ENCODE assay signal across 8 cellular contexts in the genomic region with DNA sequence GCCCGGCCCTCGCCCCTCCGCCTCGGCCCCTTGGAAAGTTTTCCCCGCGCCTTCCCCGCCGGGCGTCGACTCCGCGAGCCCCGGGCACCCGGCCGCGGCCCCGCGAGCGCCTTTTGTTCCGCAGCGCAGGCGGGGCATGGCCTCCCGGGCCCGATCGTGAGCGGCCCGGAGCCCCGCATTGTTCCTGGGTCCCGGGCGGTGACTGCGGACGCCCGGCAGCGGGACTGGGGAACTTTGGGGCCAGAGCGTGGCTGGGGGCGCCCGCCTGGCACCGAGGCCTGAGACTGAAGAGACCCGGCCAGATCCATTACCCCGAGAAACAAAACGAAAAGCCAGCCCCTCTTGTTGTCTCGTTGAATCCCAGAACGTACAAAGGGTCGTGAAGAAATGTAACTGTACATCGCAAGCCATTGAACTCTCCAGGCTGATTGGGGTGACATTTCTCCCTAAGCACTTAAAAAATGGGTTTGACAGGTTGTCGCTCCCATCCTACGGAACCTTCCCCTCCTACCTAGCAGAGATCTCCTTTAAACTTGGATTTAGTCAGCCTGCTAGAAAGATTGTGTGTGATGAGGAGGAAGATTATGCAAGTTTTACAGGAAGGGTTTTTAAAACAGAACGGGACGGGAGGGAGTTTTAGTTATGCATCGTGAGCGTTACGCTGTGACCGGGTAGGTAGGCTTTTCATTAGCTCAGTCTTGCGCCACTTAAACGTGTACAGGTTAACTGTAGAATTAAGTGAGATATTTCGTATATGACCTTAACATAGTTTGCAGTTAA. TPM values are rescaled to one million over a fixed set of nuclear protein-coding genes. Genes with fewer than 3 reads are reported as not detected.
DNase-seq lines count a peak whose midpoint lies in the region; ATAC-seq and TF ChIP-seq lines count a peak whose summit lies in the region.

No MANE protein-coding gene starts in this region.

- no peaks in the 10 kb centered on the region for H3K9me2 ChIP-seq in GM23248 (ENCODE audit: insufficient read depth)

- H3K27me3 ChIP-seq in GM23248 (replicated peaks; ENCODE audit: insufficient read depth) = no peaks in the 10 kb centered on the region
- H3K27me3 ChIP-seq in esophagus (ENCODE audit: control insufficient read depth in 1 of 2, insufficient read depth in 2 of 2, low read length in 2 of 2) = no peaks in the 10 kb centered on the region

- peak overlapping the region; percentile 97 for H3K9ac ChIP-seq in GM23248

- H3K4me1 ChIP-seq in GM23248 (ENCODE audit: insufficient read depth) = peaks cover 39% of the 10 kb centered on the region
- no peaks in the 10 kb centered on the region for H3K4me1 ChIP-seq in esophagus (ENCODE audit: control insufficient read depth in 2 of 2, insufficient read depth in 2 of 2, low read length in 1 of 2)

- H3K27ac Mint-ChIP-seq in WTC11 (no peak overlapping the region), nephron (peak overlapping the region; percentile 86 to 97 (median 95))

- H3K9me3 ChIP-seq in GM23248 (ENCODE audit: low read depth) = no peaks in the 10 kb centered on the region
- no peaks in the 10 kb centered on the region for H3K9me3 ChIP-seq in esophagus (ENCODE audit: control insufficient read depth in 2 of 2, insufficient read depth in 1 of 2, low read depth in 1 of 2, low read length in 1 of 2)

- peak overlapping the region; percentile 55 for H2AFZ ChIP-seq in GM23248

- WGBS in GM23248 (ENCODE audit: low coverage in 1 of 2, low lambda C conversion rate in 2 of 2, missing lambda C conversion rate in 2 of 2), 2 experiments = 0% methylated on average over 40 to 42 of the region's 56 CpGs
- 0% methylated on average over 48 to 56 of the region's 56 CpGs for WGBS in esophagus, 2 donors

- H3K27ac ChIP-seq in GM23248 (peak overlapping the region; percentile 93), esophagus (ENCODE audit: low read depth in 2 of 2, low read length in 1 of 2) (peak overlapping the region; percentile 98)

- in situ Hi-C loops in GM23248 (cut with MboI) = no loop called here

- H3K4me1 Mint-ChIP-seq in WTC11 (peaks cover 17% of the 10 kb centered on the region), nephron (peaks cover 48% of the 10 kb centered on the region)

- POLR2A ChIA-PET in WTC11 (lab: Charles Lee) = no interaction called here

- H3K36me3 Mint-ChIP-seq in WTC11 (no peaks in the 10 kb centered on the region), nephron (ENCODE audit: low read depth) (no peaks in the 10 kb centered on the region)

- ATAC-seq in WTC11 = peak; percentile 2; the same call in 1 of the 2 replicates

- peak overlapping the region; percentile 79 for H3K4me2 ChIP-seq in GM23248 (ENCODE audit: unreplicated experiment)

- no peaks in the 10 kb centered on the region for H4K20me1 ChIP-seq in GM23248 (ENCODE audit: insufficient read depth)

- TF ChIP-seq CTCF in WTC11 (IDR thresholded peaks at IDR 0.05) (no peak), nephron (IDR thresholded peaks at IDR 0.05; ENCODE audit: unreplicated experiment in 3 of 3) (no peak)

- DNase-seq in SIG-M5 treated with dmso at 0.1 percent for 504 hours (lab: John Stamatoyannopoulos, UW; ENCODE audit: unreplicated experiment) (peak; percentile 67), SIG-M5 (lab: John Stamatoyannopoulos, UW) (no peak), GM23248 (peak; percentile 78), KG1 (lab: John Stamatoyannopoulos, UW) (peak; percentile 71), WTC11 (ENCODE audit: low spot score) (no peak), mucosa of gallbladder (ENCODE audit: low spot score) (no peak)

- no peaks in the 10 kb centered on the region for H3K9me3 Mint-ChIP-seq in WTC11
- no peaks in the 10 kb centered on the region for H3K9me3 Mint-ChIP-seq in nephron

- peaks cover 45% of the 10 kb centered on the region for H3F3A ChIP-seq in GM23248 (ENCODE audit: insufficient read depth)

- H3K27me3 Mint-ChIP-seq in WTC11 (ENCODE audit: low read depth) (peaks cover 5% of the 10 kb centered on the region; the same call in 1 of the 2 replicates), nephron (ENCODE audit: low read depth) (no peaks in the 10 kb centered on the region)

- H3K4me3 ChIP-seq in GM23248 = peak overlapping the region; percentile 94
- H3K4me3 ChIP-seq in esophagus (ENCODE audit: low read depth in 1 of 2, low read length in 2 of 2) = peak overlapping the region; percentile 96 to 98

- CTCF ChIA-PET in WTC11 (lab: Charles Lee) = no interaction called here

- H3K36me3 ChIP-seq in GM23248 (ENCODE audit: low read depth) (no peaks in the 10 kb centered on the region), esophagus (ENCODE audit: control insufficient read depth in 2 of 2, insufficient read depth in 2 of 2, low read length in 1 of 2) (no peaks in the 10 kb centered on the region)

- H3K4me3 Mint-ChIP-seq in WTC11 (peak overlapping the region; percentile 84), nephron (peak overlapping the region; percentile 86 to 96 (median 91))

- peaks cover 54% of the 10 kb centered on the region for H3K79me2 ChIP-seq in GM23248 (ENCODE audit: insufficient read depth)

TF ChIP-seq in WTC11, 78 proteins besides CTCF, POLR2A, EP300 and RAD21:
- TF ChIP-seq, protein P1, sequence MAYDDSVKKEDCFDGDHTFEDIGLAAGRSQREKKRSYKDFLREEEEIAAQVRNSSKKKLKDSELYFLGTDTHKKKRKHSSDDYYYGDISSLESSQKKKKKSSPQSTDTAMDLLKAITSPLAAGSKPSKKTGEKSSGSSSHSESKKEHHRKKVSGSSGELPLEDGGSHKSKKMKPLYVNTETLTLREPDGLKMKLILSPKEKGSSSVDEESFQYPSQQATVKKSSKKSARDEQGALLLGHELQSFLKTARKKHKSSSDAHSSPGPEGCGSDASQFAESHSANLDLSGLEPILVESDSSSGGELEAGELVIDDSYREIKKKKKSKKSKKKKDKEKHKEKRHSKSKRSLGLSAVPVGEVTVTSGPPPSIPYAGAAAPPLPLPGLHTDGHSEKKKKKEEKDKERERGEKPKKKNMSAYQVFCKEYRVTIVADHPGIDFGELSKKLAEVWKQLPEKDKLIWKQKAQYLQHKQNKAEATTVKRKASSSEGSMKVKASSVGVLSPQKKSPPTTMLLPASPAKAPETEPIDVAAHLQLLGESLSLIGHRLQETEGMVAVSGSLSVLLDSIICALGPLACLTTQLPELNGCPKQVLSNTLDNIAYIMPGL (CRISPR knock-in tag; IDR thresholded peaks at IDR 0.05) = 0 out of 2 replicates have a peak, but pooled peaks have one; percentile 5
- TF ChIP-seq, protein P2, sequence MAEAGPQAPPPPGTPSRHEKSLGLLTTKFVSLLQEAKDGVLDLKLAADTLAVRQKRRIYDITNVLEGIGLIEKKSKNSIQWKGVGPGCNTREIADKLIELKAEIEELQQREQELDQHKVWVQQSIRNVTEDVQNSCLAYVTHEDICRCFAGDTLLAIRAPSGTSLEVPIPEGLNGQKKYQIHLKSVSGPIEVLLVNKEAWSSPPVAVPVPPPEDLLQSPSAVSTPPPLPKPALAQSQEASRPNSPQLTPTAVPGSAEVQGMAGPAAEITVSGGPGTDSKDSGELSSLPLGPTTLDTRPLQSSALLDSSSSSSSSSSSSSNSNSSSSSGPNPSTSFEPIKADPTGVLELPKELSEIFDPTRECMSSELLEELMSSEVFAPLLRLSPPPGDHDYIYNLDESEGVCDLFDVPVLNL (CRISPR knock-in tag; IDR thresholded peaks at IDR 0.05; ENCODE audit: borderline replicate concordance, low read depth) = no peak
- peak; percentile 33; the same call in 1 of the 2 replicates for TF ChIP-seq JUN (CRISPR knock-in tag; IDR thresholded peaks at IDR 0.05)

RNA-seq across cellular contexts. Expression of a gene that starts 0.8 kb away (rescaled TPM):
- 326 and 344 TPM in 2 replicates for total RNA-seq in GM23248 (2014; rRNA removed; shearing (Covaris generic))
- polyA plus RNA-seq in GM23248 (2016; fragmentation: Nextera tagmentation; extraction: Ambion mirVana) = 267 and 273 TPM in 2 replicates
- 94.6 to 110 TPM (median 99.0 TPM) in 3 replicates for total RNA-seq in WTC11 (2021)
- polyA plus RNA-seq in esophagus = 10 to 100 TPM; 20.7 to 57.0 TPM
- 72.1 TPM for total RNA-seq in mucosa of gallbladder

RNA-seq across cellular contexts. Expression of a gene that starts 52.2 kb away (rescaled TPM):
- not detected in 2 replicates for total RNA-seq in GM23248 (2014; rRNA removed; shearing (Covaris generic))
- 0.14 and 0.18 TPM in 2 replicates for polyA plus RNA-seq in GM23248 (2016; fragmentation: Nextera tagmentation; extraction: Ambion mirVana)
- 0.25 TPM in 1 of 3 replicates, not detected in the others for total RNA-seq in WTC11 (2021)
- 1 to 10 TPM in 1 of 2 donors, under 1 TPM in 1; 0.45 to 1.1 TPM for polyA plus RNA-seq in esophagus
- 11.5 TPM for total RNA-seq in mucosa of gallbladder

Comparison
In these comparisons a context has a peak if more than half of its experiments do, and no peak if none do; other contexts are left out.
1. DNase-seq: peak in SIG-M5 treated with dmso at 0.1 percent for 504 hours (single experiment), GM23248 (single experiment) and KG1 (single experiment); none in SIG-M5 (single experiment), WTC11 (single experiment) and mucosa of gallbladder (single experiment).